In genomic region chr13:94601446-94602431, GRCh38 we compare ENCODE assay signal across 8 cellular contexts. TPM values are rescaled to one million over a fixed set of nuclear protein-coding genes. Genes with fewer than 3 reads are reported as not detected.
DNase-seq lines count a peak whose midpoint lies in the region; TF ChIP-seq lines count a peak whose summit lies in the region.

Gene GPR180, plus strand, starts transcription at chr13:94601857. Its CDS starts 71 bp downstream, at chr13:94601928.

- peak; percentile 99 for DNase-seq in GM04504 (ENCODE audit: low read depth)
- peak; percentile 98 for DNase-seq in HFF-Myc (ENCODE audit: extremely low read depth, low read depth)
- DNase-seq in MV-4-11 (lab: John Stamatoyannopoulos, UW): peak; percentile 99
- DNase-seq in SK-N-DZ (ENCODE audit: low spot score): peak; percentile 100
- DNase-seq in activated naive CD4-positive, alpha-beta T cell treated with anti-CD3 and anti-CD28 coated beads, Interleukin-2, amount 50 U/mL, for 16 hours: peak; percentile 92
- peak; percentile 93 for DNase-seq in germinal center (ENCODE audit: low spot score)

- no peaks in the 10 kb centered on the region for H3K36me3 ChIP-seq in neutrophil

- TF ChIP-seq CTCF in HFF-Myc (IDR thresholded peaks at IDR 0.05; ENCODE audit: low read depth, low read length, missing control alignments) (no peak), neutrophil (IDR thresholded peaks at IDR 0.05) (no peak), subcutaneous adipose tissue (IDR thresholded peaks at IDR 0.05; ENCODE audit: low read depth) (no peak)

- H3K4me1 ChIP-seq in neutrophil (ENCODE audit: control insufficient read depth in 1 of 2, insufficient read depth in 1 of 2, low read depth in 1 of 2, low read length in 1 of 2): peaks cover 7 to 11% of the 10 kb centered on the region in 2 experiments

- H3K4me3 ChIP-seq in HFF-Myc (replicated peaks; ENCODE audit: low read depth, low read length) (peak within 1 kb of the TSS; percentile 69), neutrophil (ENCODE audit: low read depth in 1 of 2, low read length in 1 of 2) (peak within 1 kb of the TSS; percentile 58 to 64)

- no peak within 1 kb of the TSS for H3K27ac ChIP-seq in neutrophil

- no peaks in the 10 kb centered on the region for H3K9me3 ChIP-seq in neutrophil

- H3K27me3 ChIP-seq in neutrophil: no peaks in the 10 kb centered on the region

RNA-seq across cellular contexts. Expression of gene GPR180, which starts in this region (rescaled TPM):
- polyA plus RNA-seq in SK-N-DZ (2014; cell fraction: cytosol; rRNA removed): 3.9 and 5.0 TPM in 2 replicates
- 6.5 and 7.1 TPM in 2 replicates for polyA plus RNA-seq in SK-N-DZ (2014; cell fraction: nucleus; rRNA removed)
- total RNA-seq in subcutaneous adipose tissue: 10 to 100 TPM in 3 of 4 donors, 1 to 10 TPM in 1; 6.2 to 25.8 (median 12.6) TPM
